ENCODE assay signal across 35 cellular contexts in genomic region chr21:33734818-33735217, GRCh38.
"Had no signal": no experiment of that assay in that cellular context is flagged by ENCODE, and none has a peak within 500 bp of the region (broad histone marks: within the 10 kb centered on the region; RNA-seq: fewer than 3 reads in every experiment).

No MANE protein-coding gene starts in this region.

- H3K4me3 ChIP-seq: breast epithelium, coronary artery, gastroesophageal sphincter, hepatocyte, left ventricle myocardium inferior, lung, mucosa of descending colon, psoas muscle, sigmoid colon, suprapubic skin, tibial nerve had no signal

- ATAC-seq: activated CD8-positive, alpha-beta T cell treated with anti-CD3 and anti-CD28 coated beads for 36 hours; activated naive CD8-positive, alpha-beta T cell treated with anti-CD3 and anti-CD28 coated beads, Interleukin-2, amount 50 U/mL, for 24 hours; activated T-cell treated with anti-CD3 and anti-CD28 coated beads, Interleukin-2, amount 50 U/mL, for 4 hours; activated T-helper 17 cell treated with anti-CD3 and anti-CD28 coated beads, Interleukin-2, amount 50 U/mL, for 72 hours; gastroesophageal sphincter; mucosa of descending colon; psoas muscle had no signal

- DNase-seq: activated CD4-positive, alpha-beta T cell treated with anti-CD3 and anti-CD28 coated beads, Interleukin-2, amount 10 ng/mL, durations not matched to agents 7 days and 5 days; activated CD4-positive, CD25-positive, alpha-beta regulatory T cell treated with anti-CD3 and anti-CD28 coated beads, Interleukin-2, amount 50 U/mL, for 72 hours; activated CD8-positive, alpha-beta T cell treated with anti-CD3 and anti-CD28 coated beads for 36 hours; activated gamma-delta T cell treated with Interleukin-2 at 50 U/mL for 16 hours; activated naive CD4-positive, alpha-beta T cell treated with anti-CD3 and anti-CD28 coated beads, Interleukin-2, amount 50 U/mL, for 16 hours; activated naive CD8-positive, alpha-beta T cell treated with anti-CD3 and anti-CD28 coated beads, Interleukin-2, amount 50 U/mL, for 24 hours; activated T-cell treated with anti-CD3 and anti-CD28 coated beads, Interleukin-2, amount 50 U/mL, for 4 hours; amygdala; cerebellar nuclear complex; dorsolateral prefrontal cortex; effector memory CD4-positive, alpha-beta T cell; erythroblast; islet precursor cell; left ventricle myocardium inferior; mesendoderm; mucosa of descending colon; naive B cell; occipital lobe; psoas muscle; sigmoid colon; stimulated activated CD4-positive, alpha-beta T cell treated with anti-CD3 and anti-CD28 coated beads, Interleukin-15, amount 100 ng/mL, for 24 hours; stimulated activated CD4-positive, alpha-beta T cell treated with anti-CD3 and anti-CD28 coated beads, Interleukin-2, amount 100 ng/mL, for 24 hours; stimulated activated naive CD4-positive, alpha-beta T cell; T-helper 2 cell; WERI-Rb-1 had no signal

- H3K27ac ChIP-seq: breast epithelium, coronary artery, gastroesophageal sphincter, hepatocyte, left ventricle myocardium inferior, parathyroid adenoma, psoas muscle, sigmoid colon, suprapubic skin, tibial nerve, WERI-Rb-1 had no signal

- H3K4me2 ChIP-seq: hepatocyte had no signal

- H2AFZ ChIP-seq: hepatocyte, parathyroid adenoma had no signal

- H3K27me3 Mint-ChIP-seq: activated CD4-positive, alpha-beta T cell treated with anti-CD3 and anti-CD28 coated beads, Interleukin-2, amount 10 ng/mL, durations not matched to agents 7 days and 5 days; activated CD8-positive, alpha-beta T cell treated with anti-CD3 and anti-CD28 coated beads for 36 hours; activated naive CD8-positive, alpha-beta T cell treated with anti-CD3 and anti-CD28 coated beads, Interleukin-2, amount 50 U/mL, for 24 hours; activated T-helper 17 cell treated with anti-CD3 and anti-CD28 coated beads, Interleukin-2, amount 50 U/mL, for 72 hours; naive B cell had no signal

- H3K27me3 ChIP-seq: breast epithelium, dorsolateral prefrontal cortex, gastroesophageal sphincter, hepatocyte, sigmoid colon, suprapubic skin, tibial nerve had no signal

- H3K4me1 Mint-ChIP-seq: activated CD4-positive, alpha-beta T cell treated with anti-CD3 and anti-CD28 coated beads, Interleukin-2, amount 10 ng/mL, durations not matched to agents 7 days and 5 days; activated naive CD8-positive, alpha-beta T cell treated with anti-CD3 and anti-CD28 coated beads, Interleukin-2, amount 50 U/mL, for 24 hours; activated T-helper 17 cell treated with anti-CD3 and anti-CD28 coated beads, Interleukin-2, amount 50 U/mL, for 72 hours; naive B cell had no signal

- H3K79me2 ChIP-seq: hepatocyte, parathyroid adenoma had no signal

- H3K9ac ChIP-seq: parathyroid adenoma had no signal

- H3K9me3 Mint-ChIP-seq: activated CD4-positive, alpha-beta T cell treated with anti-CD3 and anti-CD28 coated beads, Interleukin-2, amount 10 ng/mL, durations not matched to agents 7 days and 5 days; activated CD8-positive, alpha-beta T cell treated with anti-CD3 and anti-CD28 coated beads for 36 hours; activated naive CD8-positive, alpha-beta T cell treated with anti-CD3 and anti-CD28 coated beads, Interleukin-2, amount 50 U/mL, for 24 hours; activated T-cell treated with anti-CD3 and anti-CD28 coated beads, Interleukin-2, amount 50 U/mL, for 4 hours; activated T-helper 17 cell treated with anti-CD3 and anti-CD28 coated beads, Interleukin-2, amount 50 U/mL, for 72 hours; naive B cell; neural crest cell had no signal

- H3K4me1 ChIP-seq: breast epithelium, gastroesophageal sphincter, parathyroid adenoma, psoas muscle, sigmoid colon, suprapubic skin had no signal

- H3K36me3 Mint-ChIP-seq: naive B cell had no signal

- H3K27ac Mint-ChIP-seq: activated CD4-positive, alpha-beta T cell treated with anti-CD3 and anti-CD28 coated beads, Interleukin-2, amount 10 ng/mL, durations not matched to agents 7 days and 5 days; activated CD8-positive, alpha-beta T cell treated with anti-CD3 and anti-CD28 coated beads for 36 hours; activated naive CD8-positive, alpha-beta T cell treated with anti-CD3 and anti-CD28 coated beads, Interleukin-2, amount 50 U/mL, for 24 hours; activated T-helper 17 cell treated with anti-CD3 and anti-CD28 coated beads, Interleukin-2, amount 50 U/mL, for 72 hours; naive B cell had no signal

- H3K4me3 Mint-ChIP-seq: activated CD4-positive, alpha-beta T cell treated with anti-CD3 and anti-CD28 coated beads, Interleukin-2, amount 10 ng/mL, durations not matched to agents 7 days and 5 days; activated CD8-positive, alpha-beta T cell treated with anti-CD3 and anti-CD28 coated beads for 36 hours; activated naive CD8-positive, alpha-beta T cell treated with anti-CD3 and anti-CD28 coated beads, Interleukin-2, amount 50 U/mL, for 24 hours; activated T-cell treated with anti-CD3 and anti-CD28 coated beads, Interleukin-2, amount 50 U/mL, for 4 hours; activated T-helper 17 cell treated with anti-CD3 and anti-CD28 coated beads, Interleukin-2, amount 50 U/mL, for 72 hours; naive B cell; neural crest cell had no signal

- H3K36me3 ChIP-seq: breast epithelium, suprapubic skin had no signal

- H3K9me3 ChIP-seq: breast epithelium, gastroesophageal sphincter, left ventricle myocardium inferior, mucosa of descending colon, psoas muscle, sigmoid colon, suprapubic skin, tibial nerve had no signal
